In the genomic region with DNA sequence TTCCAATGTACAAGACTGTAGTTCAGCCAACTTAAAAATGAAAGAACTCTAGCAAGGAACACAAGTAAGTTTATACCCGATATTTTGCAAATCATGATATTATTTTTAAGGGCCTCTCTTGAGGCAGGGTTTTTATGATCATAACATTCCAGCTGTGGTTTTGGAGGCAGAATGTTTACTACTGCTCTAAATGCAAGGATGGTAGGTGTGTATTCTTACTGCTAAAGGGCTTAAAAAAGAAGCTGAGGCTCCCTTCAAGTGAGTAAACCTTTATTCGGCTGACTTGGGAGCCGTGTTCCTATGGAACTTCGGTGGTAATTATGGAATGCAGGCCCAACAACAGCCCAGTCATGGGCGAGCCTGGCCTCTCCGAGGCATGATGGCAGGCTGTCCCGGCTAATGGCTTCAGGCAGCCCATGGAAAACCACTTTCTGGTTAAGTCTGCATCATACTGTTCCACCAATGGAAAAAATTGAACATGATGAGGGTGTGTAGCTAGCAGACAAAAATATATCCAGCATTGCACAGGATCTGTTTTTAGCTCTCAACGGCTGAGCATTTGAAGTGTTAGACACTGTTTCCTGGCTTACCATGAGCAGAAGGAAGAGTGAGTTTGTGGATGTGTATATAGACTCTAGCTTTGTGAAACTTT, we compare ENCODE assay signal across 17 cellular contexts.
DNase-seq lines count a peak whose midpoint lies in the region; ATAC-seq and TF ChIP-seq lines count a peak whose summit lies in the region.
"Had no signal": no experiment of that assay in that cellular context is flagged by ENCODE, and none has a peak within 500 bp of the region (broad histone marks: within the 10 kb centered on the region; RNA-seq: fewer than 3 reads in every experiment).

No MANE protein-coding gene starts in this region.

- peak overlapping the region; percentile 21 for H3K9ac ChIP-seq in smooth muscle cell (ENCODE audit: low read depth)

- no peak overlapping the region for H2AFZ ChIP-seq in smooth muscle cell (ENCODE audit: low read depth)
- H2AFZ ChIP-seq: hepatocyte had no signal

- no peaks in the 10 kb centered on the region for H4K20me1 ChIP-seq in smooth muscle cell (ENCODE audit: low read depth)

- TF ChIP-seq CTCF in glutamatergic neuron (IDR thresholded peaks at IDR 0.05; ENCODE audit: partially characterized antibody, unreplicated experiment) (no peak), smooth muscle cell (IDR thresholded peaks at IDR 0.05; ENCODE audit: borderline replicate concordance, insufficient read depth, poor library complexity, severe bottlenecking) (no peak)

- no peaks in the 10 kb centered on the region for H3K9me3 ChIP-seq in smooth muscle cell (replicated peaks; ENCODE audit: low read depth)
- H3K9me3 ChIP-seq: Caco-2, upper lobe of left lung had no signal

- no peak overlapping the region for H3K27ac Mint-ChIP-seq in activated CD8-positive, alpha-beta T cell treated with anti-CD3 and anti-CD28 coated beads, Interleukin-2, amount 10 ng/mL, durations not matched to agents 7 days and 5 days
- H3K27ac Mint-ChIP-seq in glutamatergic neuron (ENCODE audit: unreplicated experiment), result peak overlapping the region; percentile 3
- H3K27ac Mint-ChIP-seq: activated B cell treated with CpG ODN at 0.5 μM for 24 hours had no signal

- H3K4me1 Mint-ChIP-seq in activated T-cell treated with anti-CD3 and anti-CD28 coated beads, Interleukin-2, amount 50 U/mL, for 4 hours (ENCODE audit: low read depth), result peaks cover 31% of the 10 kb centered on the region
- H3K4me1 Mint-ChIP-seq in activated CD8-positive, alpha-beta T cell treated with anti-CD3 and anti-CD28 coated beads, Interleukin-2, amount 10 ng/mL, durations not matched to agents 7 days and 5 days (ENCODE audit: low read depth), result peaks cover 6% of the 10 kb centered on the region
- H3K4me1 Mint-ChIP-seq in glutamatergic neuron (ENCODE audit: low read depth, unreplicated experiment), result peaks cover 28% of the 10 kb centered on the region
- H3K4me1 Mint-ChIP-seq: activated B cell treated with CpG ODN at 0.5 μM for 24 hours had no signal

- H3K9me3 Mint-ChIP-seq in activated T-cell treated with anti-CD3 and anti-CD28 coated beads, Interleukin-2, amount 50 U/mL, for 4 hours, result no peaks in the 10 kb centered on the region
- no peaks in the 10 kb centered on the region for H3K9me3 Mint-ChIP-seq in activated CD8-positive, alpha-beta T cell treated with anti-CD3 and anti-CD28 coated beads, Interleukin-2, amount 10 ng/mL, durations not matched to agents 7 days and 5 days (ENCODE audit: insufficient read depth)
- no peaks in the 10 kb centered on the region for H3K9me3 Mint-ChIP-seq in glutamatergic neuron (ENCODE audit: unreplicated experiment)
- H3K9me3 Mint-ChIP-seq: activated B cell treated with CpG ODN at 0.5 μM for 24 hours had no signal

- H3K79me2 ChIP-seq in smooth muscle cell (ENCODE audit: low read depth), result peaks cover 8% of the 10 kb centered on the region
- H3K79me2 ChIP-seq: hepatocyte had no signal

- H3F3A ChIP-seq in smooth muscle cell (ENCODE audit: low read depth), result no peaks in the 10 kb centered on the region

- no peak overlapping the region for H3K4me3 ChIP-seq in smooth muscle cell
- H3K4me3 ChIP-seq: hepatocyte, upper lobe of left lung had no signal

- peak overlapping the region; percentile 62 for H3K4me2 ChIP-seq in smooth muscle cell
- H3K4me2 ChIP-seq: hepatocyte had no signal

- WGBS in smooth muscle cell (ENCODE audit: low lambda C conversion rate), result 33% methylated on average over 8 of the region's 8 CpGs

- peaks cover 20% of the 10 kb centered on the region for H3K4me1 ChIP-seq in smooth muscle cell (ENCODE audit: low read depth)
- H3K4me1 ChIP-seq: Caco-2, upper lobe of left lung had no signal

- no peaks in the 10 kb centered on the region for H3K36me3 Mint-ChIP-seq in activated T-cell treated with anti-CD3 and anti-CD28 coated beads, Interleukin-2, amount 50 U/mL, for 4 hours (ENCODE audit: insufficient read depth)
- no peaks in the 10 kb centered on the region for H3K36me3 Mint-ChIP-seq in activated CD8-positive, alpha-beta T cell treated with anti-CD3 and anti-CD28 coated beads, Interleukin-2, amount 10 ng/mL, durations not matched to agents 7 days and 5 days (ENCODE audit: low read depth)
- H3K36me3 Mint-ChIP-seq in glutamatergic neuron (ENCODE audit: unreplicated experiment), result no peaks in the 10 kb centered on the region

- no peak for DNase-seq in activated T-cell treated with anti-CD3 and anti-CD28 coated beads, Interleukin-2, amount 50 U/mL, for 4 hours
- no peak for DNase-seq in activated T-cell treated with anti-CD3 and anti-CD28 coated beads, Interleukin-2, amount 50 U/mL, for 1 hour
- DNase-seq in activated CD8-positive, alpha-beta T cell treated with anti-CD3 and anti-CD28 coated beads, Interleukin-2, amount 10 ng/mL, durations not matched to agents 7 days and 5 days, result no peak
- no peak for DNase-seq in glutamatergic neuron
- DNase-seq in smooth muscle cell (lab: John Stamatoyannopoulos, UW; ENCODE audit: unreplicated experiment), result no peak
- DNase-seq in DMS 273 (lab: John Stamatoyannopoulos, UW; ENCODE audit: unreplicated experiment), result no peak
- DNase-seq: activated B cell treated with CpG ODN at 0.5 μM for 24 hours; activated effector memory CD4-positive, alpha-beta T cell treated with Interleukin-2 at 50 U/mL for 16 hours; Caco-2; cerebellar nuclear complex; mammary epithelial cell; MM.1S; stimulated activated CD4-positive, alpha-beta T cell treated with anti-CD3 and anti-CD28 coated beads, Interleukin-12 subunit alpha, Interleukin-12 subunit beta, amount 100 ng/mL, for 4 hours; upper lobe of left lung had no signal

- no peaks in the 10 kb centered on the region for H3K36me3 ChIP-seq in smooth muscle cell (ENCODE audit: low read depth)
- H3K36me3 ChIP-seq: upper lobe of left lung had no signal

- CTCF ChIA-PET in activated CD8-positive, alpha-beta T cell treated with anti-CD3 and anti-CD28 coated beads, Interleukin-2, amount 10 ng/mL, durations not matched to agents 7 days and 5 days (lab: Charles Lee), result interaction anchor here (1.5 kb wide), 1 partner anchor 47 kb away, joined by 4 read pairs; no protein-coding TSS in a partner anchor

- peaks cover 4% of the 10 kb centered on the region for H3K27me3 Mint-ChIP-seq in activated T-cell treated with anti-CD3 and anti-CD28 coated beads, Interleukin-2, amount 50 U/mL, for 4 hours (ENCODE audit: low read depth)
- no peaks in the 10 kb centered on the region for H3K27me3 Mint-ChIP-seq in activated CD8-positive, alpha-beta T cell treated with anti-CD3 and anti-CD28 coated beads, Interleukin-2, amount 10 ng/mL, durations not matched to agents 7 days and 5 days (ENCODE audit: low read depth)
- H3K27me3 Mint-ChIP-seq in glutamatergic neuron (ENCODE audit: unreplicated experiment), result peaks cover 4% of the 10 kb centered on the region
- H3K27me3 Mint-ChIP-seq: activated B cell treated with CpG ODN at 0.5 μM for 24 hours had no signal

- H3K27me3 ChIP-seq in smooth muscle cell (ENCODE audit: low read depth), result no peaks in the 10 kb centered on the region
- H3K27me3 ChIP-seq: hepatocyte, upper lobe of left lung had no signal

- POLR2A ChIA-PET in activated CD8-positive, alpha-beta T cell treated with anti-CD3 and anti-CD28 coated beads, Interleukin-2, amount 10 ng/mL, durations not matched to agents 7 days and 5 days (lab: Charles Lee), result interaction anchor here (1.0 kb wide), 1 partner anchor 47 kb away, joined by 6 read pairs; no protein-coding TSS in a partner anchor

- ATAC-seq in activated T-cell treated with anti-CD3 and anti-CD28 coated beads, Interleukin-2, amount 50 U/mL, for 4 hours, result no peak
- peak; percentile 57 for ATAC-seq in activated CD8-positive, alpha-beta T cell treated with anti-CD3 and anti-CD28 coated beads, Interleukin-2, amount 10 ng/mL, durations not matched to agents 7 days and 5 days
- ATAC-seq in HG03442 (IDR thresholded peaks at IDR 0.05; ENCODE audit: unreplicated experiment), result no peak
- ATAC-seq in GM21390 (IDR thresholded peaks at IDR 0.05; ENCODE audit: unreplicated experiment), result no peak

- peak overlapping the region; percentile 81 for H3K4me3 Mint-ChIP-seq in activated T-cell treated with anti-CD3 and anti-CD28 coated beads, Interleukin-2, amount 50 U/mL, for 4 hours
- no peak overlapping the region for H3K4me3 Mint-ChIP-seq in activated CD8-positive, alpha-beta T cell treated with anti-CD3 and anti-CD28 coated beads, Interleukin-2, amount 10 ng/mL, durations not matched to agents 7 days and 5 days
- H3K4me3 Mint-ChIP-seq in glutamatergic neuron (ENCODE audit: unreplicated experiment), result no peak overlapping the region
- H3K4me3 Mint-ChIP-seq: activated B cell treated with CpG ODN at 0.5 μM for 24 hours had no signal

- peak overlapping the region; percentile 87 for H3K27ac ChIP-seq in smooth muscle cell (ENCODE audit: low read depth)
- H3K27ac ChIP-seq: hepatocyte, upper lobe of left lung had no signal
